ENCODE assay signal across 15 cellular contexts in the genomic region with DNA sequence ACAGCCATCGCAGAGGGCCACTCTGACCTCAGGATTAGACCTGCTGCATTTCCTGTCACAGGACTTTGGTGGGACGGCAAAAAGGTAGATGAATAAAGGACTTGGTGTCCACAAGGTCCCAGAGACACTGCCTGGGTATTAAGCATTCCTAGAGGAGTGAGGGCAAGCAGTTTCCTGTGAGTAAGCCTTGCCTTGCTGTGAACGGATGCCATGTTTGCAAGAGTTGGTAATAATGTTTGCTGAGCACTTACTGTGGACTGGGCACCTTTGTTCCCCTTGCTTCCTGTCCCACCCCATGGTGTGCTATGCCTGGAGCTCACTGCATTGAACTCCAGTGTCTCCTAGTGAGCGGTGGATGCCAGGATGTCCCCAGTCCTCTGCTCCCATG.
DNase-seq lines count a peak whose midpoint lies in the region; ATAC-seq and TF ChIP-seq lines count a peak whose summit lies in the region.
"Had no signal": no experiment of that assay in that cellular context is flagged by ENCODE, and none has a peak within 500 bp of the region (broad histone marks: within the 10 kb centered on the region; RNA-seq: fewer than 3 reads in every experiment).

No MANE protein-coding gene starts in this region.

- H3K4ac ChIP-seq in neuronal stem cell (ENCODE audit: low read length) = no peak overlapping the region

- no peak overlapping the region for H2BK120ac ChIP-seq in neuronal stem cell (ENCODE audit: low read depth, low read length)

- H2AFZ ChIP-seq in neuronal stem cell (ENCODE audit: low read length) = peak overlapping the region; percentile 75

- no peak overlapping the region for H2AK5ac ChIP-seq in neuronal stem cell (ENCODE audit: low read depth, low read length)

- no peak for TF ChIP-seq CTCF in GM12875 (IDR thresholded peaks at IDR 0.05; ENCODE audit: borderline replicate concordance, insufficient read depth, low read depth, low read length)

- H2BK5ac ChIP-seq in neuronal stem cell (ENCODE audit: low read length) = no peak overlapping the region

- peaks cover 0 to 6% of the 10 kb centered on the region in 2 donors for H3K9me3 ChIP-seq in neuronal stem cell (replicated peaks in 1 of 2; ENCODE audit: control insufficient read depth in 2 of 2, insufficient read depth in 1 of 2, low read depth in 1 of 2, low read length in 2 of 2)
- H3K9me3 ChIP-seq: right atrium auricular region, SJCRH30 had no signal

- H3K36me3 ChIP-seq in neuronal stem cell (replicated peaks in 1 of 2; ENCODE audit: control insufficient read depth in 2 of 2, insufficient read depth in 2 of 2, low read length in 2 of 2) = no peaks in the 10 kb centered on the region
- H3K36me3 ChIP-seq: cardiac muscle cell, right atrium auricular region, SJCRH30 had no signal

- peak; percentile 10 for DNase-seq in NCI-H146 (lab: John Stamatoyannopoulos, UW)
- peak; percentile 38 for DNase-seq in dermis blood vessel endothelial cell
- DNase-seq in neuronal stem cell (ENCODE audit: low spot score) = no peak
- DNase-seq in NCI-H1417 (lab: John Stamatoyannopoulos, UW) = no peak
- no peak for DNase-seq in NCI-H2107 (lab: John Stamatoyannopoulos, UW)
- DNase-seq: activated naive CD4-positive, alpha-beta T cell; CD4-positive, alpha-beta memory T cell; glutamatergic neuron; NCI-H1436 treated with DMSO at 0.1 percent for 48 hours had no signal

- ATAC-seq in HG02571 (IDR thresholded peaks at IDR 0.05; ENCODE audit: unreplicated experiment) = no peak
- ATAC-seq: K562 had no signal

- no peak overlapping the region for H3K14ac ChIP-seq in neuronal stem cell (ENCODE audit: low read length)

- H4K91ac ChIP-seq in neuronal stem cell (ENCODE audit: low read depth, low read length, poor library complexity) = no peak overlapping the region

- H3K4me2 ChIP-seq in neuronal stem cell (ENCODE audit: insufficient read depth, low read length, poor library complexity, severe bottlenecking) = peak overlapping the region; percentile 39

- peaks cover 0 to 17% (median 15%) of the 10 kb centered on the region in 3 experiments for H3K27me3 ChIP-seq in neuronal stem cell (ENCODE audit: control insufficient read depth in 3 of 3, insufficient read depth in 3 of 3, low read depth in 1 of 3, low read length in 3 of 3)
- H3K27me3 ChIP-seq: cardiac muscle cell, right atrium auricular region, SJCRH30 had no signal

- peak overlapping the region; percentile 5 for H3K4me3 ChIP-seq in GM12875 (ENCODE audit: low read depth, low read length)
- peak overlapping the region in 1 of 2 donors; percentile 11 for H3K4me3 ChIP-seq in neuronal stem cell (ENCODE audit: low read length in 2 of 2)
- H3K4me3 ChIP-seq: cardiac muscle cell, K562, right atrium auricular region had no signal

- H4K8ac ChIP-seq in neuronal stem cell (ENCODE audit: low read depth, low read length) = no peak overlapping the region

- no peak overlapping the region for H3K27ac ChIP-seq in neuronal stem cell (replicated peaks; ENCODE audit: low read length)
- H3K27ac ChIP-seq: cardiac muscle cell, right atrium auricular region, SJCRH30 had no signal

- H2BK15ac ChIP-seq in neuronal stem cell (ENCODE audit: low read length) = no peak overlapping the region

- no peak overlapping the region for H3K23ac ChIP-seq in neuronal stem cell (ENCODE audit: low read depth, low read length, poor library complexity)

- no peak overlapping the region for H3K18ac ChIP-seq in neuronal stem cell (ENCODE audit: low read length)

- no peak overlapping the region for H3K9ac ChIP-seq in neuronal stem cell (ENCODE audit: low read depth, low read length, poor library complexity)

- peaks cover 16 to 25% of the 10 kb centered on the region in 2 donors for H3K4me1 ChIP-seq in neuronal stem cell (ENCODE audit: control insufficient read depth in 2 of 2, insufficient read depth in 1 of 2, low read depth in 1 of 2, low read length in 2 of 2)
- H3K4me1 ChIP-seq: right atrium auricular region had no signal

- no peak overlapping the region for H2BK12ac ChIP-seq in neuronal stem cell (ENCODE audit: low read length)

- H3K79me1 ChIP-seq in neuronal stem cell (ENCODE audit: low read depth, low read length) = no peaks in the 10 kb centered on the region

- WGBS in neuronal stem cell (ENCODE audit: extremely low coverage in 2 of 2, insufficient read length in 2 of 2, insufficient replicate concordance in 1 of 2), 2 donors = no CpG with 5 or more reads among the region's 4 CpGs

Comparison
In these comparisons a context has a peak if more than half of its experiments do, and no peak if none do; other contexts are left out.
1. DNase-seq: peak in NCI-H146 (single experiment) and dermis blood vessel endothelial cell (single experiment); none in neuronal stem cell (single experiment), NCI-H1417 (0 of 3) and NCI-H2107 (single experiment).